ENCODE assay signal across 8 cellular contexts in the genomic region with DNA sequence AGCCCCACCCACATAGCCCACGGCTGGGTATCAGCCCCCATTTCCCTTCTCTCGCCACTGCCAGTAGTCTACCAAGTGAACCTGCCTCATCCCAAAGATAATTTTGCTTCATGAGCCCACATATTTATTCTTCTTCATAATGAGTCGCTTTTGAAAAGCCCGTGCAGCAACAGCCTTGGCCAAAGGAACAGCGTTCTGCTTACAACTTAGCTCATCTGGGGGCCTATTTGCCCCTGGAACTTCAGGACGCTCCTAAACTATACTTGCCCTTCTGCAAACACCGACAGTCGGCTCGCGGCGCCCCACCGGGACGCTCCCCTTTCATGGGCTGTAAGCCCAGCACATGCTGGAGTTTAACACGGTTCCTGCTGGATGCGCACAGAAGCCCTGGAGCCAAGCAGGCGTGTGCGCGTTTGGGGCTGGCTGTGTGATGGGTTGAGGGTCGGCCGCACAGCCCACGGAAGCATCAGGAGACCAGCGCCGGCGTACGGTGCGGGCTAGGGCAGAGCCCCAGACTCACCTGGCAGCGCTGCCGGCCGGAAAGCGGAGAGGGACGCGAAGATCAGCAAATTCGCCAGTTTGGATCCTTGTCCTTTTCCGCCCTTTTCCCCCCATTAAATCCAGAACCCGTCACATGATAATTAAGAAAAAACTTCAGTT. TPM values are rescaled to one million over a fixed set of nuclear protein-coding genes. Genes with fewer than 3 reads are reported as not detected.
DNase-seq lines count a peak whose midpoint lies in the region; ATAC-seq and TF ChIP-seq lines count a peak whose summit lies in the region.

No MANE protein-coding gene starts in this region.

- intact Hi-C loops in dorsolateral prefrontal cortex (cut with DNase I), result loop anchor here (1.0 to 2.0 kb wide), 3 partner anchors 101 to 223 kb away; a partner anchor contains a TSS

- no peak for DNase-seq in activated CD4-positive, CD25-positive, alpha-beta regulatory T cell treated with anti-CD3 and anti-CD28 coated beads, Interleukin-2, amount 50 U/mL, for 72 hours
- DNase-seq in HFF-Myc (ENCODE audit: extremely low read depth, low read depth), result no peak
- peak; percentile 90 for DNase-seq in NCI-H526 treated with DMSO at 0.1 percent for 48 hours (lab: John Stamatoyannopoulos, UW)
- DNase-seq in dorsolateral prefrontal cortex, result peak in 8 of 10 donors; percentile 29 to 52 (median 38)
- DNase-seq in cerebellar nuclear complex (lab: John Stamatoyannopoulos, UW), result no peak

- peaks cover 36% of the 10 kb centered on the region for H3K4me1 ChIP-seq in mononuclear cell (ENCODE audit: insufficient read depth, low read length)
- H3K4me1 ChIP-seq in urinary bladder (ENCODE audit: insufficient read depth), result peaks cover 1% of the 10 kb centered on the region

- H3K36me3 ChIP-seq in urinary bladder (ENCODE audit: insufficient read depth), result no peaks in the 10 kb centered on the region

- under 1% methylated on average over 35 of the region's 35 CpGs for whole genome bisulfite sequencing in urinary bladder

- H3K4me3 ChIP-seq in HFF-Myc (replicated peaks; ENCODE audit: low read depth, low read length) (peak overlapping the region; percentile 95), dorsolateral prefrontal cortex (peak overlapping the region; percentile 59 to 100 (median 94)), mononuclear cell (ENCODE audit: low read length) (peak overlapping the region; percentile 95), urinary bladder (ENCODE audit: low read depth, low read length) (peak overlapping the region; percentile 82)

- ATAC-seq in activated CD4-positive, CD25-positive, alpha-beta regulatory T cell treated with anti-CD3 and anti-CD28 coated beads, Interleukin-2, amount 50 U/mL, for 24 hours, result peak; percentile 18 to 23

- H3K9me3 ChIP-seq in mononuclear cell (ENCODE audit: low read depth, low read length), result no peaks in the 10 kb centered on the region

- H3K27ac ChIP-seq in dorsolateral prefrontal cortex (peak overlapping the region; percentile 46 to 97 (median 92)), urinary bladder (ENCODE audit: low read depth) (peak overlapping the region; percentile 70)

- H3K27me3 ChIP-seq in dorsolateral prefrontal cortex, result no peaks in the 10 kb centered on the region
- H3K27me3 ChIP-seq in mononuclear cell (ENCODE audit: insufficient read depth, low read length), result no peaks in the 10 kb centered on the region

- no peak for TF ChIP-seq CTCF in HFF-Myc (IDR thresholded peaks at IDR 0.05; ENCODE audit: low read depth, low read length, missing control alignments)
- TF ChIP-seq CTCF in dorsolateral prefrontal cortex (IDR thresholded peaks at IDR 0.05 in 54 of 56, conservative IDR thresholded peaks at IDR 0.05 in 2 of 56; ENCODE audit: low read depth in 1 of 56, partially characterized antibody in 56 of 56), result no peak

RNA-seq across cellular contexts. Expression of a gene that starts 0.4 kb away (rescaled TPM):
- 10 to 100 TPM in 81 of 120 experiments, 1 to 10 TPM in 39; 5.2 to 17.8 (median 11.1) TPM for total RNA-seq in dorsolateral prefrontal cortex
- 7.7 TPM for total RNA-seq in mononuclear cell
- total RNA-seq in urinary bladder, result 23.2 TPM
- polyA plus RNA-seq in urinary bladder, result 16.1 TPM

RNA-seq across cellular contexts. Expression of a gene that starts 0.7 kb away (rescaled TPM):
- total RNA-seq in dorsolateral prefrontal cortex (10 to 100 TPM; 16.2 to 37.6 (median 25.4) TPM), mononuclear cell (34.8 TPM), urinary bladder (52.1 TPM)
- polyA plus RNA-seq in urinary bladder, result 10.9 TPM

Comparison
In these comparisons a context has a peak if more than half of its experiments do, and no peak if none do; other contexts are left out.
1. DNase-seq: peak in NCI-H526 treated with DMSO at 0.1 percent for 48 hours (single experiment) and dorsolateral prefrontal cortex (8 of 10); none in activated CD4-positive, CD25-positive, alpha-beta regulatory T cell treated with anti-CD3 and anti-CD28 coated beads, Interleukin-2, amount 50 U/mL, for 72 hours (single experiment), HFF-Myc (single experiment) and cerebellar nuclear complex (0 of 2).
2. Peak in every context shown above with its lines, with median percentiles within 50 percentile points of each other: H3K4me3 ChIP-seq.